Comparison of ENCODE assay signal across 14 cellular contexts in genomic region chr12:116389990-116390655, GRCh38.
DNase-seq lines count a peak whose midpoint lies in the region; ATAC-seq lines count a peak whose summit lies in the region.
"Had no signal": no experiment of that assay in that cellular context is flagged by ENCODE, and none has a peak within 500 bp of the region (broad histone marks: within the 10 kb centered on the region; RNA-seq: fewer than 3 reads in every experiment).

No MANE protein-coding gene starts in this region.

- H4K8ac ChIP-seq in mesenchymal stem cell (ENCODE audit: low read length): no peak overlapping the region

- H3K27me3 ChIP-seq in MG63 (no peaks in the 10 kb centered on the region), mesenchymal stem cell (ENCODE audit: control insufficient read depth in 1 of 2, insufficient read depth in 1 of 2, low read length in 2 of 2) (no peaks in the 10 kb centered on the region)
- H3K27me3 ChIP-seq: BLaER1 had no signal

- H3K4me3 ChIP-seq in MG63 (no peak overlapping the region), mesenchymal stem cell (ENCODE audit: insufficient read depth in 1 of 2, low read depth in 1 of 2, low read length in 2 of 2) (no peak overlapping the region)
- H3K4me3 ChIP-seq: BLaER1 had no signal

- H3K27me3 Mint-ChIP-seq in activated CD4-positive, alpha-beta T cell treated with anti-CD3 and anti-CD28 coated beads, Interleukin-2, amount 10 ng/mL, durations not matched to agents 24 days and 14 days: peaks cover 3% of the 10 kb centered on the region

- no peak overlapping the region for H3K4ac ChIP-seq in mesenchymal stem cell (ENCODE audit: low read depth in 1 of 2, low read length in 2 of 2)

- H2BK15ac ChIP-seq in mesenchymal stem cell (ENCODE audit: low read depth, poor library complexity, severe bottlenecking): no peak overlapping the region

- H3K9ac ChIP-seq in mesenchymal stem cell (ENCODE audit: low read length): peak overlapping the region; percentile 50
- H3K9ac ChIP-seq: BLaER1 had no signal

- 7% methylated on average over 3 of the region's 8 CpGs for WGBS in mesenchymal stem cell

- intact Hi-C loops in activated CD4-positive, alpha-beta T cell treated with anti-CD3 and anti-CD28 coated beads, Interleukin-2, amount 10 ng/mL, durations not matched to agents 24 days and 14 days (cut with micrococcal nuclease): no loop called here

- H2BK120ac ChIP-seq in mesenchymal stem cell (ENCODE audit: low read depth, low read length): no peak overlapping the region

- H3K4me2 ChIP-seq in mesenchymal stem cell (ENCODE audit: low read length, poor library complexity, severe bottlenecking): no peak overlapping the region
- H3K4me2 ChIP-seq: BLaER1 had no signal

- no peaks in the 10 kb centered on the region for H3K79me1 ChIP-seq in mesenchymal stem cell (replicated peaks; ENCODE audit: low read length, poor library complexity, severe bottlenecking)

- no peak overlapping the region for H2AK5ac ChIP-seq in mesenchymal stem cell (ENCODE audit: low read length, severe bottlenecking)

- H3K4me1 ChIP-seq in mesenchymal stem cell (ENCODE audit: control insufficient read depth, insufficient read depth, low read depth, low read length): peaks cover 12% of the 10 kb centered on the region

- ATAC-seq in GM18519 (IDR thresholded peaks at IDR 0.05; ENCODE audit: low FRiP score, unreplicated experiment): no peak
- ATAC-seq: HepG2 had no signal

- in situ Hi-C loops in ACHN (cut with HindIII; ENCODE audit: low pct_ligation_motif_present, low pct_unique_long_range_greater_than_20kb, low sequenced_read_pairs): no loop called here

- H3K23ac ChIP-seq in mesenchymal stem cell (ENCODE audit: low read length in 2 of 2): no peak overlapping the region

- DNase-seq in ACHN (peak; percentile 23), MG63 (peak; percentile 69), dedifferentiated amniotic fluid mesenchymal stem cell (ENCODE audit: extremely low spot score) (peak; percentile 90), mesenchymal stem cell (peak; percentile 87), NCI-H1092 (lab: John Stamatoyannopoulos, UW) (no peak)
- no peak for DNase-seq in effector CD4-positive, alpha-beta T cell
- no peak for DNase-seq in activated CD4-positive, alpha-beta T cell treated with anti-CD3 and anti-CD28 coated beads, Interleukin-2, amount 10 ng/mL, durations not matched to agents 24 days and 14 days
- DNase-seq: activated CD4-positive, CD25-positive, alpha-beta regulatory T cell treated with anti-CD3 and anti-CD28 coated beads, Interleukin-2, amount 50 U/mL, for 72 hours; H9; NCI-H82 had no signal

- no peaks in the 10 kb centered on the region for H3K36me3 Mint-ChIP-seq in activated CD4-positive, alpha-beta T cell treated with anti-CD3 and anti-CD28 coated beads, Interleukin-2, amount 10 ng/mL, durations not matched to agents 24 days and 14 days (ENCODE audit: low read depth)
- H3K36me3 Mint-ChIP-seq: stimulated activated effector memory CD8-positive, alpha-beta T cell treated with anti-CD3 and anti-CD28 coated beads, Interleukin-12 subunit alpha, Interleukin-12 subunit beta, amount 100 ng/mL, for 72 hours had no signal

- H3K18ac ChIP-seq in mesenchymal stem cell (ENCODE audit: low read depth in 1 of 2, low read length in 2 of 2): peak overlapping the region in 1 of 2 experiments; percentile 48

- H2AFZ ChIP-seq in mesenchymal stem cell (ENCODE audit: low read depth, low read length): no peak overlapping the region

- H3K4me1 Mint-ChIP-seq in activated CD4-positive, alpha-beta T cell treated with anti-CD3 and anti-CD28 coated beads, Interleukin-2, amount 10 ng/mL, durations not matched to agents 24 days and 14 days: peaks cover 2% of the 10 kb centered on the region
- H3K4me1 Mint-ChIP-seq: stimulated activated effector memory CD8-positive, alpha-beta T cell treated with anti-CD3 and anti-CD28 coated beads, Interleukin-12 subunit alpha, Interleukin-12 subunit beta, amount 100 ng/mL, for 72 hours had no signal

- no peak overlapping the region for H2BK12ac ChIP-seq in mesenchymal stem cell (ENCODE audit: low read length in 2 of 2)

- H3K36me3 ChIP-seq in MG63 (no peaks in the 10 kb centered on the region; the same call in 1 of the 2 replicates), mesenchymal stem cell (ENCODE audit: control insufficient read depth in 1 of 2, insufficient read depth in 2 of 2, low read depth in 1 of 2, low read length in 2 of 2) (no peaks in the 10 kb centered on the region)
- H3K36me3 ChIP-seq: BLaER1 had no signal

- peak overlapping the region; percentile 53 for H3K27ac ChIP-seq in mesenchymal stem cell (ENCODE audit: low read length, poor library complexity, severe bottlenecking)
- H3K27ac ChIP-seq: BLaER1 had no signal

- H3K9me3 Mint-ChIP-seq in activated CD4-positive, alpha-beta T cell treated with anti-CD3 and anti-CD28 coated beads, Interleukin-2, amount 10 ng/mL, durations not matched to agents 24 days and 14 days: no peaks in the 10 kb centered on the region
- H3K9me3 Mint-ChIP-seq: stimulated activated effector memory CD8-positive, alpha-beta T cell treated with anti-CD3 and anti-CD28 coated beads, Interleukin-12 subunit alpha, Interleukin-12 subunit beta, amount 100 ng/mL, for 72 hours had no signal

- peaks cover 7% of the 10 kb centered on the region; the same call in 1 of the 2 replicates for H3K9me3 ChIP-seq in MG63
- peaks cover 5% of the 10 kb centered on the region for H3K9me3 ChIP-seq in mesenchymal stem cell (ENCODE audit: control insufficient read depth, low read length)
- H3K9me3 ChIP-seq: BLaER1 had no signal

- H4K91ac ChIP-seq in mesenchymal stem cell (ENCODE audit: low read length): no peak overlapping the region

- H3K4me3 Mint-ChIP-seq in activated CD4-positive, alpha-beta T cell treated with anti-CD3 and anti-CD28 coated beads, Interleukin-2, amount 10 ng/mL, durations not matched to agents 24 days and 14 days: no peak overlapping the region
- H3K4me3 Mint-ChIP-seq: H9; stimulated activated effector memory CD8-positive, alpha-beta T cell treated with anti-CD3 and anti-CD28 coated beads, Interleukin-12 subunit alpha, Interleukin-12 subunit beta, amount 100 ng/mL, for 72 hours had no signal

- no peak overlapping the region for H3K27ac Mint-ChIP-seq in activated CD4-positive, alpha-beta T cell treated with anti-CD3 and anti-CD28 coated beads, Interleukin-2, amount 10 ng/mL, durations not matched to agents 24 days and 14 days
- H3K27ac Mint-ChIP-seq: H9; stimulated activated effector memory CD8-positive, alpha-beta T cell treated with anti-CD3 and anti-CD28 coated beads, Interleukin-12 subunit alpha, Interleukin-12 subunit beta, amount 100 ng/mL, for 72 hours had no signal

- H3K14ac ChIP-seq in mesenchymal stem cell (ENCODE audit: low read length in 2 of 2): no peak overlapping the region

- no peak overlapping the region for H2BK5ac ChIP-seq in mesenchymal stem cell (ENCODE audit: low read depth, low read length, poor library complexity, severe bottlenecking)

Comparison
In these comparisons a context has a peak if more than half of its experiments do, and no peak if none do; other contexts are left out.
1. DNase-seq: peak in ACHN (single experiment), MG63 (single experiment), dedifferentiated amniotic fluid mesenchymal stem cell (single experiment) and mesenchymal stem cell (single experiment); none in NCI-H1092 (single experiment), effector CD4-positive, alpha-beta T cell (single experiment) and activated CD4-positive, alpha-beta T cell treated with anti-CD3 and anti-CD28 coated beads, Interleukin-2, amount 10 ng/mL, durations not matched to agents 24 days and 14 days (single experiment).